31 cellular contexts compared by ENCODE assay signal in the genomic region with DNA sequence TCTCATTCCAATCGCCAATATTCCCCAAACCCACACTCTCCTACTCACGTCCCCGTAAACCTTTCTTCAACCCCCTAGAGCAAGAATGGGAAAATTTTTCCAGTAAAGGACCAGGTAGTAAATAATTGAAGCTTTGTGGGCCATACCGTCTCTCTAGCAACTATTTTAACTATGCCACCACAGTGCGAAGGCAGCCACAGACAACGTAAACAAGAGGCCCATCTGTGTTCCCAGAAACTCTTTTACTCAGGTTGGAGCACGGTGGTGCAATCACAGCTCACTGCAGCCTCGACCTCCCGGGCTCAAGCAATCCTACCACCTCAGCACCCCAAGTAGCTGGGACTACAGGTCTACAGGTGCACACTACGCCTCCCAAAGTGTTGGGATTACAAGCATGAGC. TPM values are rescaled to one million over a fixed set of nuclear protein-coding genes. Genes with fewer than 3 reads are reported as not detected.
"Had no signal": no experiment of that assay in that cellular context is flagged by ENCODE, and none has a peak within 500 bp of the region (broad histone marks: within the 10 kb centered on the region; RNA-seq: fewer than 3 reads in every experiment).

No MANE protein-coding gene starts in this region.

- H3K27me3 Mint-ChIP-seq: stimulated activated naive CD8-positive, alpha-beta T cell treated with anti-CD3 and anti-CD28 coated beads, Interleukin-15, Interleukin-2, amounts not matched to agents 100 ng/mL and 50 ng/mL, for 24 hours; type B pancreatic cell had no signal

- H3K36me3 ChIP-seq: left lung, lower lobe of right lung, pancreas, prostate gland, sigmoid colon, spleen, suprapubic skin, thoracic aorta, tibial artery, uterus had no signal

- ATAC-seq: left colon; left lung; lower lobe of right lung; naive thymus-derived CD8-positive, alpha-beta T cell; pancreas; right cardiac atrium; stimulated activated effector memory CD8-positive, alpha-beta T cell treated with anti-CD3 and anti-CD28 coated beads, Interleukin-12 subunit alpha, Interleukin-12 subunit beta, amount 100 ng/mL, for 72 hours had no signal

- H3K9me3 Mint-ChIP-seq: nephron, neural crest cell, type B pancreatic cell had no signal

- DNase-seq: kidney; left colon; left lung; lower lobe of right lung; mammary epithelial cell; mesenchymal stem cell; naive thymus-derived CD8-positive, alpha-beta T cell; nucleus accumbens; pancreas; retina; right cardiac atrium; sigmoid colon; small intestine; spleen; stimulated activated CD4-positive, alpha-beta T cell treated with anti-CD3 and anti-CD28 coated beads, Interleukin-4, amount 100 ng/mL, for 24 hours; stimulated activated naive CD4-positive, alpha-beta T cell; tibial artery; uterus had no signal

- H3K4me3 Mint-ChIP-seq: naive thymus-derived CD8-positive, alpha-beta T cell; nephron; neural crest cell; stimulated activated effector memory CD8-positive, alpha-beta T cell treated with anti-CD3 and anti-CD28 coated beads, Interleukin-12 subunit alpha, Interleukin-12 subunit beta, amount 100 ng/mL, for 72 hours; stimulated activated naive CD8-positive, alpha-beta T cell treated with anti-CD3 and anti-CD28 coated beads, Interleukin-15, Interleukin-2, amounts not matched to agents 100 ng/mL and 50 ng/mL, for 24 hours; type B pancreatic cell had no signal

- H3K27ac Mint-ChIP-seq: naive thymus-derived CD8-positive, alpha-beta T cell; nephron; stimulated activated effector memory CD8-positive, alpha-beta T cell treated with anti-CD3 and anti-CD28 coated beads, Interleukin-12 subunit alpha, Interleukin-12 subunit beta, amount 100 ng/mL, for 72 hours; stimulated activated naive CD8-positive, alpha-beta T cell treated with anti-CD3 and anti-CD28 coated beads, Interleukin-15, Interleukin-2, amounts not matched to agents 100 ng/mL and 50 ng/mL, for 24 hours; type B pancreatic cell had no signal

- H3K9me3 ChIP-seq: left lung, lower lobe of right lung, pancreas, prostate gland, sigmoid colon, suprapubic skin, thoracic aorta, tibial artery, uterus had no signal

- H3K27me3 ChIP-seq: left lung, pancreas, sigmoid colon, spleen, suprapubic skin, tibial artery, uterus had no signal

- H3K4me3 ChIP-seq: left lung, lower lobe of right lung, pancreas, prostate gland, sigmoid colon, spleen, suprapubic skin, thoracic aorta, tibial artery, uterus had no signal

- H3K4me1 ChIP-seq: left lung, lower lobe of right lung, pancreas, prostate gland, sigmoid colon, spleen, suprapubic skin, tibial artery, uterus had no signal

- H3K27ac ChIP-seq: left lung, lower lobe of right lung, pancreas, prostate gland, sigmoid colon, spleen, suprapubic skin, thoracic aorta, tibial artery, uterus had no signal

- H3K4me1 Mint-ChIP-seq: naive thymus-derived CD8-positive, alpha-beta T cell; nephron; neural crest cell; stimulated activated effector memory CD8-positive, alpha-beta T cell treated with anti-CD3 and anti-CD28 coated beads, Interleukin-12 subunit alpha, Interleukin-12 subunit beta, amount 100 ng/mL, for 72 hours had no signal

- H3K36me3 Mint-ChIP-seq: stimulated activated effector memory CD8-positive, alpha-beta T cell treated with anti-CD3 and anti-CD28 coated beads, Interleukin-12 subunit alpha, Interleukin-12 subunit beta, amount 100 ng/mL, for 72 hours; type B pancreatic cell had no signal

RNA-seq across cellular contexts. Expression of gene DPRX, which starts 3.0 kb away (rescaled TPM):
- total RNA-seq: kidney; left colon; left lung; liver; lower lobe of right lung; mammary epithelial cell; mucosa of gallbladder; naive thymus-derived CD8-positive, alpha-beta T cell; neural crest cell; osteoblast; pancreas; prostate gland; right cardiac atrium; sigmoid colon; spleen; subcutaneous adipose tissue; suprapubic skin; thoracic aorta; ureter; uterus had no signal
- polyA plus RNA-seq: liver; mammary epithelial cell; naive thymus-derived CD8-positive, alpha-beta T cell; right cardiac atrium; sigmoid colon; small intestine; spleen had no signal
